ENCODE assay signal across 11 cellular contexts in the genomic region with DNA sequence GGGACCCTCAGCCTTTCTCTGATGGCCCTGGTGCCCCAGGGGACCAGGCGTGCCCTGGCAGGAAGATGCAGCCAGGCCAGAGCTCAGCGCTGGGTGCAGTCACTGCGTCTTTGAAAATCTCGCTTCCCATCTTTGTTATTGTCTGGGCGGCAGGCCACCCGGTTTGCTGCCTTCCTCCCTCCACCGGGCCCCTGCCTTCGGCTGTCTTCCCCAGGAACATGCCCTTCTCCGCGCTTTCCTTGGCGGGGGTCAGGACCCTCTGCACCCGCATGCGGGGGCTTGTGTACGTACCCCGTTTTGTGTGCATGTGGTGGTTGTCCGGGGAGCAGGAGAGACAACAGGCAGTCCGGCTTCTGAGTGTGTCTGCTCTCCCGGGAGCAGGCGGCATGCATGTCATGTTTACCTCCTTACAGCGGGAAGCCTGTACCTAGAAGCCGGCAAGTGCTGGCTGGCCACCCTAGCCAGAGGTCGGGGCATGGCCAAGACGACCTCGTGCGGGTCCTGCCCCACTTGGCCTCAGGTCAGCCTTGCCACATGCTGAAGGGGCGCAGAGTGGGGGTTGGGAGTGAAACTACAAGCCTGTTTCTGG. TPM values are rescaled to one million over a fixed set of nuclear protein-coding genes. Genes with fewer than 3 reads are reported as not detected.
A peak's percentile ranks its signal among the peaks of the same experiment; 100 is the strongest.
DNase-seq lines count a peak whose midpoint lies in the region; ATAC-seq and TF ChIP-seq lines count a peak whose summit lies in the region.
"Had no signal": no experiment of that assay in that cellular context is flagged by ENCODE, and none has a peak within 500 bp of the region (broad histone marks: within the 10 kb centered on the region; RNA-seq: fewer than 3 reads in every experiment).

No MANE protein-coding gene starts in this region.

- peaks cover 0 to 8% (median 0%) of the 10 kb centered on the region in 4 donors for H3K27me3 ChIP-seq in esophagus squamous epithelium
- H3K27me3 ChIP-seq: adrenal gland, MG63 had no signal

- H3K27ac Mint-ChIP-seq in natural killer cell (no peak overlapping the region), neural crest cell (ENCODE audit: unreplicated experiment) (no peak overlapping the region)
- no peak overlapping the region for H3K27ac Mint-ChIP-seq in natural killer cell treated with Interleukin-12 subunit alpha and Interleukin-12 subunit beta and Interleukin-15 and Interleukin-18, amount 100 ng/mL, for 72 hours
- H3K27ac Mint-ChIP-seq: activated CD8-positive, alpha-beta T cell treated with anti-CD3 and anti-CD28 coated beads for 36 hours had no signal

- H3K9me3 Mint-ChIP-seq in natural killer cell (no peaks in the 10 kb centered on the region), neural crest cell (no peaks in the 10 kb centered on the region)
- H3K9me3 Mint-ChIP-seq in natural killer cell treated with Interleukin-12 subunit alpha and Interleukin-12 subunit beta and Interleukin-15 and Interleukin-18, amount 100 ng/mL, for 72 hours, result no peaks in the 10 kb centered on the region
- H3K9me3 Mint-ChIP-seq: activated CD8-positive, alpha-beta T cell treated with anti-CD3 and anti-CD28 coated beads for 36 hours had no signal

- H3K27me3 Mint-ChIP-seq in natural killer cell (ENCODE audit: low read depth in 2 of 2), result peaks cover 31 to 46% of the 10 kb centered on the region in 2 donors
- H3K27me3 Mint-ChIP-seq in natural killer cell treated with Interleukin-12 subunit alpha and Interleukin-12 subunit beta and Interleukin-15 and Interleukin-18, amount 100 ng/mL, for 72 hours, result peaks cover 17 to 23% of the 10 kb centered on the region in 2 donors
- peaks cover 2% of the 10 kb centered on the region for H3K27me3 Mint-ChIP-seq in neural crest cell (ENCODE audit: low read depth)

- no peaks in the 10 kb centered on the region for H3K9me3 ChIP-seq in esophagus squamous epithelium
- H3K9me3 ChIP-seq: adrenal gland, MG63 had no signal

- H3K4me1 Mint-ChIP-seq in natural killer cell (peaks cover 5 to 28% of the 10 kb centered on the region in 2 donors), neural crest cell (peaks cover 40% of the 10 kb centered on the region)
- peaks cover 9 to 11% of the 10 kb centered on the region in 2 donors for H3K4me1 Mint-ChIP-seq in natural killer cell treated with Interleukin-12 subunit alpha and Interleukin-12 subunit beta and Interleukin-15 and Interleukin-18, amount 100 ng/mL, for 72 hours (ENCODE audit: low read depth in 2 of 2)

- intact Hi-C loops in natural killer cell (cut with micrococcal nuclease), result no loop called here
- intact Hi-C loops in esophagus squamous epithelium (cut with DNase I), result no loop called here

- peak overlapping the region; percentile 90 to 96 (median 94) for H3K27ac ChIP-seq in esophagus squamous epithelium

- H3K4me3 Mint-ChIP-seq in natural killer cell, result peak overlapping the region; percentile 25
- no peak overlapping the region for H3K4me3 Mint-ChIP-seq in natural killer cell treated with Interleukin-12 subunit alpha and Interleukin-12 subunit beta and Interleukin-15 and Interleukin-18, amount 100 ng/mL, for 72 hours
- H3K4me3 Mint-ChIP-seq in neural crest cell, result peak overlapping the region; percentile 89
- H3K4me3 Mint-ChIP-seq: activated CD8-positive, alpha-beta T cell treated with anti-CD3 and anti-CD28 coated beads for 36 hours had no signal

- TF ChIP-seq CTCF in natural killer cell (IDR thresholded peaks at IDR 0.05), result no peak
- no peak for TF ChIP-seq CTCF in esophagus squamous epithelium (IDR thresholded peaks at IDR 0.05)
- no peak for TF ChIP-seq CTCF in neural crest cell (conservative IDR thresholded peaks at IDR 0.05)

- H3K36me3 ChIP-seq in esophagus squamous epithelium, result no peaks in the 10 kb centered on the region
- H3K36me3 ChIP-seq: adrenal gland, MG63 had no signal

- WGBS in esophagus squamous epithelium, 2 donors, result 9 to 37% methylated on average over 2 to 11 of the region's 26 CpGs

- peaks cover 17 to 75% (median 48%) of the 10 kb centered on the region in 3 donors for H3K4me1 ChIP-seq in esophagus squamous epithelium

- TF ChIP-seq POLR2A in esophagus squamous epithelium (IDR thresholded peaks at IDR 0.05), result no peak

- peak overlapping the region; percentile 64 to 83 (median 70) for H3K4me3 ChIP-seq in esophagus squamous epithelium

- H3K36me3 Mint-ChIP-seq in natural killer cell (no peaks in the 10 kb centered on the region), neural crest cell (ENCODE audit: low read depth) (no peaks in the 10 kb centered on the region)
- no peaks in the 10 kb centered on the region for H3K36me3 Mint-ChIP-seq in natural killer cell treated with Interleukin-12 subunit alpha and Interleukin-12 subunit beta and Interleukin-15 and Interleukin-18, amount 100 ng/mL, for 72 hours

- DNase-seq in natural killer cell (no peak), esophagus squamous epithelium (lab: John Stamatoyannopoulos, UW) (no peak), neural crest cell (ENCODE audit: low read depth, low spot score) (no peak), NK-92 (lab: John Stamatoyannopoulos, UW; ENCODE audit: unreplicated experiment) (no peak), Kasumi-1 (lab: John Stamatoyannopoulos, UW) (no peak)
- DNase-seq in natural killer cell treated with Interleukin-12 subunit alpha and Interleukin-12 subunit beta and Interleukin-15 and Interleukin-18, amount 100 ng/mL, for 72 hours (ENCODE audit: low spot score), result no peak
- no peak for DNase-seq in central memory CD4-positive, alpha-beta T cell

- no peak for ATAC-seq in natural killer cell
- ATAC-seq in natural killer cell treated with Interleukin-12 subunit alpha and Interleukin-12 subunit beta and Interleukin-15 and Interleukin-18, amount 100 ng/mL, for 72 hours, result no peak
- no peak for ATAC-seq in HG02938 (IDR thresholded peaks at IDR 0.05; ENCODE audit: unreplicated experiment)

RNA-seq across cellular contexts. Expression of gene DAB2IP, which starts 49.5 kb away (rescaled TPM):
- total RNA-seq in natural killer cell, result 1 to 10 TPM in 1 of 3 donors, under 1 TPM in 1, not detected in 1; 0.19 to 2.5 TPM
- under 1 TPM; 0.07 to 0.53 TPM for total RNA-seq in natural killer cell treated with Interleukin-12 subunit alpha and Interleukin-12 subunit beta and Interleukin-15 and Interleukin-18, amount 100 ng/mL, for 72 hours
- total RNA-seq in esophagus squamous epithelium, result 10 to 100 TPM; 28.3 to 48.8 (median 38.1) TPM
- total RNA-seq in neural crest cell, result 46.4 and 48.3 TPM in 2 replicates

Comparison
In these comparisons a context has a peak if more than half of its experiments do, and no peak if none do; other contexts are left out.
1. RNA of gene DAB2IP, which starts 49.5 kb away (total RNA-seq): 46.4 to 48.3 TPM in neural crest cell and 28.3 to 48.8 TPM in esophagus squamous epithelium; 0.07 to 0.53 TPM in natural killer cell treated with Interleukin-12 subunit alpha and Interleukin-12 subunit beta and Interleukin-15 and Interleukin-18, amount 100 ng/mL, for 72 hours and 0.19 to 2.5 TPM in natural killer cell; every median in the first group is over 4 times any median in the second.